In the genomic region with DNA sequence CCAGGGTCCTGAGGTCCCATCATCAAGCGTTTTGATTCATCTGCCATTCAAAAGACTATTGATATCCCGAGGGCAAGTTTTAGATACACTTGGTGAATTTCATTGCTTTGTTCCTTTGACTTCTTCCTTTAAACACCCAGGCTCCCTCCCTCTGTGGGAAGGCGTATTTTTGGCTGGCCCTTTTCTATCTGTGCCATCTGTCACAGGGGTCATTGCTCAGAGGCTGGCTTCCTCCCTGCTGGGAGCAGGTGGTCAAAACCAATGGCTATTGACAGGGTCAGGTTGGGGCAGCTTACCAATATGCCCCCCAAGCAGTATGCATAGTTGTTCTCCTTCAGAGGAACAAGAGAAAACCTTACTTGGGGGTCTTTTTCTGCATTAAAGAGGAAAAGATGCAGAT, we compare ENCODE assay signal across 9 cellular contexts.
"Had no signal": no experiment of that assay in that cellular context is flagged by ENCODE, and none has a peak within 500 bp of the region (broad histone marks: within the 10 kb centered on the region; RNA-seq: fewer than 3 reads in every experiment).

No MANE protein-coding gene starts in this region.

- H3K27ac ChIP-seq: brain microvascular endothelial cell, parathyroid adenoma had no signal

- H3K36me3 ChIP-seq: brain microvascular endothelial cell had no signal

- H3K4me1 ChIP-seq: parathyroid adenoma had no signal

- ATAC-seq: activated CD8-positive, alpha-beta memory T cell treated with anti-CD3 and anti-CD28 coated beads, Interleukin-2, amount 10 ng/mL, durations not matched to agents 7 days and 5 days; activated T-cell treated with anti-CD3 and anti-CD28 coated beads, Interleukin-2, amount 50 U/mL, for 4 hours had no signal

- DNase-seq: activated CD4-positive, alpha-beta T cell treated with anti-CD3 and anti-CD28 coated beads, Interleukin-2, amount 50 U/mL, for 4 hours; activated CD4-positive, CD25-positive, alpha-beta regulatory T cell treated with anti-CD3 and anti-CD28 coated beads, Interleukin-2, amount 50 U/mL, for 72 hours; activated CD8-positive, alpha-beta memory T cell treated with anti-CD3 and anti-CD28 coated beads, Interleukin-2, amount 10 ng/mL, durations not matched to agents 7 days and 5 days; activated gamma-delta T cell; activated T-cell treated with anti-CD3 and anti-CD28 coated beads, Interleukin-2, amount 50 U/mL, for 4 hours; small intestine; T-helper 9 cell had no signal

- H3K27me3 ChIP-seq: brain microvascular endothelial cell had no signal
